In genomic region chr12:2958432-2959193, GRCh38 we compare ENCODE assay signal across 8 cellular contexts. TPM values are rescaled to one million over a fixed set of nuclear protein-coding genes. Genes with fewer than 3 reads are reported as not detected.
DNase-seq lines count a peak whose midpoint lies in the region; ATAC-seq and TF ChIP-seq lines count a peak whose summit lies in the region.

No MANE protein-coding gene starts in this region.

- peak; percentile 72 for ATAC-seq in RWPE2 (ENCODE audit: low read depth)
- ATAC-seq in GM19324 (IDR thresholded peaks at IDR 0.05; ENCODE audit: low FRiP score, unreplicated experiment): no peak
- no peak for ATAC-seq in GM21381 (IDR thresholded peaks at IDR 0.05; ENCODE audit: unreplicated experiment)
- ATAC-seq in HG02852 (IDR thresholded peaks at IDR 0.05; ENCODE audit: unreplicated experiment): no peak

- BruUV-seq in Calu3 (replicated peaks; lab: Mats Ljungman, UMichigan): TSS peak; percentile 81

- intact Hi-C loops in Calu3 (cut with micrococcal nuclease; ENCODE audit: unreplicated experiment): no loop called here

- H3K4me3 ChIP-seq in RWPE2 (ENCODE audit: severe bottlenecking) (peak overlapping the region; percentile 73), endodermal cell (ENCODE audit: low read length) (peak overlapping the region; percentile 88)

- H3K27ac Mint-ChIP-seq in Calu3 (ENCODE audit: unreplicated experiment): peak overlapping the region; percentile 95
- H3K27ac Mint-ChIP-seq in endodermal cell: peak overlapping the region; percentile 89

- H3K9me3 ChIP-seq in RWPE2 (ENCODE audit: severe bottlenecking) (no peaks in the 10 kb centered on the region), endodermal cell (ENCODE audit: control insufficient read depth, low read length) (no peaks in the 10 kb centered on the region)

- H3K36me3 ChIP-seq in RWPE2 (ENCODE audit: low read depth) (0 out of 2 replicates have a peak, but pooled peaks cover 5% of the 10 kb centered on the region), endodermal cell (ENCODE audit: control insufficient read depth, insufficient read depth, low read length) (no peaks in the 10 kb centered on the region)

- CTCF ChIA-PET in Calu3 (lab: Charles Lee): interaction anchor here (1.0 to 1.3 kb wide), 2 partner anchors 73 to 83 kb away, joined by 3 to 5 read pairs; no protein-coding TSS in a partner anchor

- TF ChIP-seq CTCF in Calu3 (IDR thresholded peaks at IDR 0.05; ENCODE audit: unreplicated experiment): no peak
- no peak for TF ChIP-seq CTCF in RWPE2 (IDR thresholded peaks at IDR 0.05; ENCODE audit: poor library complexity, severe bottlenecking)
- TF ChIP-seq CTCF in endodermal cell (conservative IDR thresholded peaks at IDR 0.05): no peak

- H3K36me3 Mint-ChIP-seq in Calu3 (ENCODE audit: insufficient read depth, unreplicated experiment): peaks cover 47% of the 10 kb centered on the region
- H3K36me3 Mint-ChIP-seq in endodermal cell (ENCODE audit: low read depth): peaks cover 2% of the 10 kb centered on the region

- peak overlapping the region; percentile 77 for H3K27ac ChIP-seq in RWPE2 (ENCODE audit: poor library complexity, severe bottlenecking)
- no peak overlapping the region for H3K27ac ChIP-seq in endodermal cell (ENCODE audit: low read depth, low read length)

- H3K4me1 Mint-ChIP-seq in Calu3 (ENCODE audit: low read depth, unreplicated experiment) (peaks cover 53% of the 10 kb centered on the region), endodermal cell (peaks cover 45% of the 10 kb centered on the region)

- peak overlapping the region; percentile 47 for H3K9ac ChIP-seq in endodermal cell (ENCODE audit: extremely low read depth, low read length, poor library complexity, severe bottlenecking)

- H3K4me1 ChIP-seq in RWPE2 (ENCODE audit: insufficient read depth, poor library complexity, severe bottlenecking): peaks cover 16% of the 10 kb centered on the region
- peaks cover 4% of the 10 kb centered on the region for H3K4me1 ChIP-seq in endodermal cell (ENCODE audit: control insufficient read depth, insufficient read depth, low read length)

- H3K4me3 Mint-ChIP-seq in Calu3 (ENCODE audit: low read depth, unreplicated experiment) (peak overlapping the region; percentile 95), endodermal cell (peak overlapping the region; percentile 69)

- no peaks in the 10 kb centered on the region for H3K9me3 Mint-ChIP-seq in Calu3 (ENCODE audit: low read depth, unreplicated experiment)
- H3K9me3 Mint-ChIP-seq in endodermal cell: no peaks in the 10 kb centered on the region

- DNase-seq in Calu3 (peak; percentile 87), HPDE6-E6E7 (ENCODE audit: extremely low spot score) (peak; percentile 55), RWPE2 (ENCODE audit: low spot score) (peak; percentile 86), endodermal cell (peak; percentile 89), mucosa of gallbladder (ENCODE audit: low spot score) (peak; percentile 14)

- 1 to 4% methylated on average over 14 to 47 of the region's 48 CpGs for WGBS in endodermal cell (ENCODE audit: insufficient coverage in 1 of 2, insufficient read length in 1 of 2), 2 experiments

- no peaks in the 10 kb centered on the region for H3K27me3 Mint-ChIP-seq in Calu3 (ENCODE audit: unreplicated experiment)
- H3K27me3 Mint-ChIP-seq in endodermal cell (ENCODE audit: insufficient read depth): peaks cover 12% of the 10 kb centered on the region

- H3K27me3 ChIP-seq in RWPE2 (ENCODE audit: insufficient read depth, poor library complexity, severe bottlenecking) (no peaks in the 10 kb centered on the region), endodermal cell (ENCODE audit: control insufficient read depth, insufficient read depth, low read length, poor library complexity, severe bottlenecking) (no peaks in the 10 kb centered on the region)

RNA-seq across cellular contexts. Expression of gene TEAD4, which starts 0.6 kb away (rescaled TPM):
- total RNA-seq in Calu3 (2022) (33.0 and 34.2 TPM in 2 replicates), endodermal cell (10 to 100 TPM; 35.7 to 82.5 TPM), mucosa of gallbladder (5.1 TPM)
- 18.6 TPM for polyA plus RNA-seq in endodermal cell (2013, experiment 1 of 2)
- 17.4 TPM for polyA plus RNA-seq in endodermal cell (2013, experiment 2 of 2)

Comparison
In these comparisons a context has a peak if more than half of its experiments do, and no peak if none do; other contexts are left out.
1. DNase-seq: peak in every context shown above with its lines; median percentile 89 in endodermal cell; 87 in Calu3; 86 in RWPE2; 55 in HPDE6-E6E7; 14 in mucosa of gallbladder.